Comparison of ENCODE assay signal across 20 cellular contexts in genomic region chr2:173823540-173823939, GRCh38.
"Had no signal": no experiment of that assay in that cellular context is flagged by ENCODE, and none has a peak within 500 bp of the region (broad histone marks: within the 10 kb centered on the region; RNA-seq: fewer than 3 reads in every experiment).

No MANE protein-coding gene starts in this region.

- H3K4me1 ChIP-seq: heart left ventricle, right atrium auricular region had no signal

- H3K9me3 ChIP-seq: heart left ventricle, mucosa of descending colon, ovary, right atrium auricular region, stomach, thoracic aorta had no signal

- FAIRE-seq: frontal cortex, small intestine had no signal

- DNase-seq: cortex of kidney; dorsolateral prefrontal cortex; effector CD8-positive, alpha-beta T cell; heart left ventricle; hippocampal formation; left colon; mucosa of descending colon; naive thymus-derived CD8-positive, alpha-beta T cell; nucleus accumbens; ovary; small intestine; stimulated activated CD4-positive, alpha-beta T cell treated with anti-CD3 and anti-CD28 coated beads, Interleukin-12 subunit alpha, Interleukin-12 subunit beta, amount 100 ng/mL, for 4 hours; stimulated activated naive CD4-positive, alpha-beta T cell; stomach; substantia nigra; trophoblast cell had no signal

- H3K27ac ChIP-seq: dorsolateral prefrontal cortex, heart left ventricle, ovary, right atrium auricular region, stomach, thoracic aorta had no signal

- H3K36me3 ChIP-seq: heart left ventricle, ovary, right atrium auricular region, stomach, thoracic aorta had no signal

- H3K4me3 ChIP-seq: dorsolateral prefrontal cortex, heart left ventricle, mucosa of descending colon, ovary, right atrium auricular region, stomach, thoracic aorta had no signal

- ATAC-seq: esophagus mucosa; heart left ventricle; left colon; mucosa of descending colon; naive thymus-derived CD8-positive, alpha-beta T cell had no signal

- H3K27me3 ChIP-seq: ovary, right atrium auricular region had no signal
